8 cellular contexts compared by ENCODE assay signal in genomic region chr14:73850940-73851339, GRCh38. TPM values are rescaled to one million over a fixed set of nuclear protein-coding genes. Genes with fewer than 3 reads are reported as not detected.
DNase-seq lines count a peak whose midpoint lies in the region; ATAC-seq and TF ChIP-seq lines count a peak whose summit lies in the region.

No MANE protein-coding gene starts in this region.

- H3K36me3 ChIP-seq in suprapubic skin, result no peaks in the 10 kb centered on the region

- WGBS in suprapubic skin, result 44% methylated on average over 3 of the region's 3 CpGs

- TF ChIP-seq EP300 in suprapubic skin (IDR thresholded peaks at IDR 0.05), result no peak

- CTCF ChIA-PET in AG04450 (lab: Charles Lee), result interaction anchor here (0.5 to 1.5 kb wide), 4 partner anchors 25 to 395 kb away, joined by 3 to 8 read pairs (median 3); no protein-coding TSS in a partner anchor

- H3K9me3 ChIP-seq in AG04450 (ENCODE audit: control insufficient read depth, insufficient read depth, low read length), result peaks cover 3% of the 10 kb centered on the region; the same call in 1 of the 2 replicates
- H3K9me3 ChIP-seq in suprapubic skin, result no peaks in the 10 kb centered on the region

- TF ChIP-seq POLR2A in suprapubic skin (IDR thresholded peaks at IDR 0.05), result no peak

- H3K27me3 ChIP-seq in AG04450 (ENCODE audit: control insufficient read depth, insufficient read depth, low read length) (no peaks in the 10 kb centered on the region), suprapubic skin (no peaks in the 10 kb centered on the region)

- POLR2A ChIA-PET in AG04450 (lab: Yijun Ruan, JAX), result interaction anchor here (1.0 to 2.5 kb wide), 3 partner anchors 35 to 91 kb away, joined by 3 to 13 read pairs (median 5); partner anchors contain the start of gene ZNF410

- ATAC-seq in HG03159 (IDR thresholded peaks at IDR 0.05; ENCODE audit: unreplicated experiment), result no peak

- H3K4me1 ChIP-seq in suprapubic skin, result peaks cover 18% of the 10 kb centered on the region

- DNase-seq in AG04450 (ENCODE audit: low read depth, low spot score) (no peak), HT1080 (ENCODE audit: low read depth) (peak; percentile 27), amniotic epithelial cell (ENCODE audit: low read depth) (peak; percentile 28), kidney glomerular epithelial cell (lab: John Stamatoyannopoulos, UW) (peak; percentile 86), suprapubic skin (ENCODE audit: low spot score in 2 of 2) (no peak), A172 (ENCODE audit: low spot score) (no peak), NCI-H187 (lab: John Stamatoyannopoulos, UW) (no peak)

- no peak for TF ChIP-seq CTCF in AG04450 (IDR thresholded peaks at IDR 0.05; ENCODE audit: low read depth, low read length)
- TF ChIP-seq CTCF in suprapubic skin (IDR thresholded peaks at IDR 0.05), result no peak

- H3K27ac ChIP-seq in AG04450 (ENCODE audit: low read depth, low read length) (peak overlapping the region; percentile 11), suprapubic skin (peak overlapping the region; percentile 94)

- H3K4me3 ChIP-seq in AG04450 (ENCODE audit: low read depth, low read length) (peak overlapping the region; percentile 70), suprapubic skin (peak overlapping the region; percentile 69)

RNA-seq across cellular contexts. Expression of gene PTGR2, which starts 0.7 kb away (rescaled TPM):
- 4.5 and 6.9 TPM in 2 replicates for polyA plus RNA-seq in AG04450 (2011; rRNA removed)
- polyA minus RNA-seq in AG04450 (2011; rRNA and poly(A)+ RNA removed), result 1.6 and 1.9 TPM in 2 replicates
- total RNA-seq in HT1080 (2014; rRNA removed; shearing (Covaris generic)), result 1.6 and 4.3 TPM in 2 replicates
- 6.4 and 8.8 TPM in 2 replicates for polyA plus RNA-seq in HT1080 (2015; cell fraction: cytosol; rRNA removed)
- polyA plus RNA-seq in HT1080 (2015; cell fraction: nucleus; rRNA removed), result 9.9 and 11.1 TPM in 2 replicates
- 10 to 100 TPM in 2 of 4 donors, 1 to 10 TPM in 2; 6.3 to 25.1 (median 10.3) TPM for total RNA-seq in suprapubic skin
- total RNA-seq in A172 (2014; rRNA removed; shearing (Covaris generic)), result 6.1 and 6.2 TPM in 2 replicates

RNA-seq across cellular contexts. Expression of gene ZNF410, which starts 35.7 kb away (rescaled TPM):
- polyA plus RNA-seq in AG04450 (2011; rRNA removed), result 54.5 and 55.3 TPM in 2 replicates
- polyA minus RNA-seq in AG04450 (2011; rRNA and poly(A)+ RNA removed), result 41.0 and 51.4 TPM in 2 replicates
- total RNA-seq in HT1080 (2014; rRNA removed; shearing (Covaris generic)), result 61.2 and 64.5 TPM in 2 replicates
- polyA plus RNA-seq in HT1080 (2015; cell fraction: cytosol; rRNA removed), result 39.1 and 41.5 TPM in 2 replicates
- polyA plus RNA-seq in HT1080 (2015; cell fraction: nucleus; rRNA removed), result 39.5 and 41.9 TPM in 2 replicates
- total RNA-seq in suprapubic skin, result 10 to 100 TPM; 51.9 to 71.2 (median 60.4) TPM
- 46.6 and 52.7 TPM in 2 replicates for total RNA-seq in A172 (2014; rRNA removed; shearing (Covaris generic))

Comparison
In these comparisons a context has a peak if more than half of its experiments do, and no peak if none do; other contexts are left out.
1. DNase-seq: peak in HT1080 (single experiment), amniotic epithelial cell (single experiment) and kidney glomerular epithelial cell (single experiment); none in AG04450 (single experiment), suprapubic skin (0 of 2), A172 (single experiment) and NCI-H187 (0 of 2).